8 cellular contexts compared by ENCODE assay signal in the genomic region with DNA sequence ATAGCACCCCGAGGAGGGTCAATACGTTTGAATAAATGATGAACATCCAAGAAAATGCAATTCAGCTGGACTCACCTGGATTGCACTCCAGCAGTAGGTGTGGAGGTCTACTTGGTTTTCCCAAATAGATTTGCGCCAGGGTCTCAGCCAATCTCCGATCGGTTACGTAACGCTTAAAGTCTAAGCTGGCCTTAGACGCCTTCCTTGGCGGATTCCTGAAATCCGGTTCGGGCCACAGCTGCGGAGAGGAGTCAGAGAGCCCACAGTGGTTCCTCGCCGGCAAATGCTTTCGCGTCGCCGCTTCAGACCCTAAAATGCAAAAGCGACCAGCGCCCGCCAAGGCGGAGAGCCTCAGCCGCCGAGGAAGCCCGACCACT. TPM values are rescaled to one million over a fixed set of nuclear protein-coding genes. Genes with fewer than 3 reads are reported as not detected.
DNase-seq lines count a peak whose midpoint lies in the region; ATAC-seq and TF ChIP-seq lines count a peak whose summit lies in the region.

No MANE protein-coding gene starts in this region.

- peaks cover 40% of the 10 kb centered on the region for H3K4me1 ChIP-seq in muscle layer of colon (ENCODE audit: insufficient read depth, low read length)

- H3K4me3 Mint-ChIP-seq in activated CD4-positive, alpha-beta T cell treated with anti-CD3 and anti-CD28 coated beads, Interleukin-2, amount 10 ng/mL, durations not matched to agents 7 days and 5 days = peak overlapping the region; percentile 97

- no peaks in the 10 kb centered on the region for H3K27me3 ChIP-seq in muscle layer of colon (ENCODE audit: control insufficient read depth in 1 of 2, insufficient read depth in 2 of 2, low read length in 2 of 2)

- no peak for DNase-seq in activated CD4-positive, alpha-beta T cell treated with anti-CD3 and anti-CD28 coated beads, Interleukin-2, amount 10 ng/mL, durations not matched to agents 7 days and 5 days
- DNase-seq in activated CD4-positive, alpha-beta T cell treated with anti-CD3 and anti-CD28 coated beads, Interleukin-2, amount 50 U/mL, for 4 hours = no peak
- peak; percentile 19 for DNase-seq in NCI-H2171 (lab: John Stamatoyannopoulos, UW)
- DNase-seq in coronary artery (ENCODE audit: low spot score) = no peak
- no peak for DNase-seq in effector CD8-positive, alpha-beta T cell (lab: John Stamatoyannopoulos, UW)
- no peak for DNase-seq in GOT3 (lab: John Stamatoyannopoulos, UW)

- H3K4me1 Mint-ChIP-seq in activated CD4-positive, alpha-beta T cell treated with anti-CD3 and anti-CD28 coated beads, Interleukin-2, amount 10 ng/mL, durations not matched to agents 7 days and 5 days = peaks cover 43% of the 10 kb centered on the region

- no peaks in the 10 kb centered on the region for H3K27me3 Mint-ChIP-seq in activated CD4-positive, alpha-beta T cell treated with anti-CD3 and anti-CD28 coated beads, Interleukin-2, amount 10 ng/mL, durations not matched to agents 7 days and 5 days

- no peak for ATAC-seq in GM18907 (IDR thresholded peaks at IDR 0.05; ENCODE audit: unreplicated experiment)

- peaks cover 3% of the 10 kb centered on the region for H3K36me3 ChIP-seq in muscle layer of colon (ENCODE audit: insufficient read depth, low read length)

- no peak for TF ChIP-seq CTCF in coronary artery (IDR thresholded peaks at IDR 0.05)

- CTCF ChIA-PET in activated CD4-positive, alpha-beta T cell treated with anti-CD3 and anti-CD28 coated beads, Interleukin-2, amount 10 ng/mL, durations not matched to agents 7 days and 5 days (lab: Charles Lee) = interaction anchor here (1.2 kb wide), 1 partner anchor 124 kb away, joined by 5 read pairs; no protein-coding TSS in a partner anchor

- peak overlapping the region; percentile 98 for H3K27ac Mint-ChIP-seq in activated CD4-positive, alpha-beta T cell treated with anti-CD3 and anti-CD28 coated beads, Interleukin-2, amount 10 ng/mL, durations not matched to agents 7 days and 5 days

- POLR2A ChIA-PET in activated CD4-positive, alpha-beta T cell treated with anti-CD3 and anti-CD28 coated beads, Interleukin-2, amount 10 ng/mL, durations not matched to agents 7 days and 5 days (lab: Charles Lee) = no interaction called here

- H3K9me3 Mint-ChIP-seq in activated CD4-positive, alpha-beta T cell treated with anti-CD3 and anti-CD28 coated beads, Interleukin-2, amount 10 ng/mL, durations not matched to agents 7 days and 5 days = no peaks in the 10 kb centered on the region

- H3K36me3 Mint-ChIP-seq in activated CD4-positive, alpha-beta T cell treated with anti-CD3 and anti-CD28 coated beads, Interleukin-2, amount 10 ng/mL, durations not matched to agents 7 days and 5 days (ENCODE audit: low read depth) = peaks cover 12% of the 10 kb centered on the region

- H3K4me3 ChIP-seq in coronary artery (peak overlapping the region; percentile 75), muscle layer of colon (ENCODE audit: low read depth in 1 of 2, low read length in 2 of 2) (peak overlapping the region; percentile 92 to 100)

- peak overlapping the region; percentile 58 for H3K9ac ChIP-seq in muscle layer of colon (ENCODE audit: low read length)

- H3K27ac ChIP-seq in coronary artery (peak overlapping the region; percentile 92 to 97), muscle layer of colon (ENCODE audit: low read depth, low read length) (peak overlapping the region; percentile 95)

- H3K9me3 ChIP-seq in muscle layer of colon (ENCODE audit: low read length) = no peaks in the 10 kb centered on the region

RNA-seq across cellular contexts. Expression of gene TFB2M, which starts 0.3 kb away (rescaled TPM):
- total RNA-seq in activated CD4-positive, alpha-beta T cell treated with anti-CD3 and anti-CD28 coated beads, Interleukin-2, amount 10 ng/mL, durations not matched to agents 7 days and 5 days = 10 to 100 TPM in 1 of 2 experiments, 1 to 10 TPM in 1; 9.4 to 10.1 TPM

RNA-seq across cellular contexts. Expression of gene CNST, which starts 0.5 kb away (rescaled TPM):
- 10 to 100 TPM; 32.8 to 36.7 TPM for total RNA-seq in activated CD4-positive, alpha-beta T cell treated with anti-CD3 and anti-CD28 coated beads, Interleukin-2, amount 10 ng/mL, durations not matched to agents 7 days and 5 days

RNA-seq across cellular contexts. Expression of gene SMYD3, which starts 58.7 kb away (rescaled TPM):
- total RNA-seq in activated CD4-positive, alpha-beta T cell treated with anti-CD3 and anti-CD28 coated beads, Interleukin-2, amount 10 ng/mL, durations not matched to agents 7 days and 5 days = 10 to 100 TPM; 17.1 TPM
